8 cellular contexts compared by ENCODE assay signal in genomic region chr22:38868886-38869381, GRCh38. TPM values are rescaled to one million over a fixed set of nuclear protein-coding genes. Genes with fewer than 3 reads are reported as not detected.
DNase-seq lines count a peak whose midpoint lies in the region; ATAC-seq, FAIRE-seq and TF ChIP-seq lines count a peak whose summit lies in the region.

No MANE protein-coding gene starts in this region.

- H3K4me3 ChIP-seq in A549 (no peak overlapping the region), GM12875 (ENCODE audit: low read depth, low read length) (no peak overlapping the region), mesendoderm (ENCODE audit: low read length) (no peak overlapping the region)

- H3K18ac ChIP-seq in mesendoderm (ENCODE audit: low read length) = no peak overlapping the region

- TF ChIP-seq CTCF in A549 (IDR thresholded peaks at IDR 0.05) = peak; percentile 78
- TF ChIP-seq CTCF in GM12875 (IDR thresholded peaks at IDR 0.05; ENCODE audit: borderline replicate concordance, insufficient read depth, low read depth, low read length) = peak; percentile 90

- H3K4me3 Mint-ChIP-seq in activated CD8-positive, alpha-beta T cell treated with anti-CD3 and anti-CD28 coated beads, Interleukin-2, amount 10 ng/mL, durations not matched to agents 7 days and 5 days = no peak overlapping the region

- ATAC-seq in A549 (peak in 1 of 2 experiments; percentile 75; a peak in 3 of 6 replicates), HG02970 (IDR thresholded peaks at IDR 0.05; ENCODE audit: low FRiP score, unreplicated experiment) (no peak)
- peak; percentile 55 for ATAC-seq in activated CD8-positive, alpha-beta T cell treated with anti-CD3 and anti-CD28 coated beads, Interleukin-2, amount 10 ng/mL, durations not matched to agents 7 days and 5 days

- H3K36me3 Mint-ChIP-seq in activated CD8-positive, alpha-beta T cell treated with anti-CD3 and anti-CD28 coated beads, Interleukin-2, amount 10 ng/mL, durations not matched to agents 7 days and 5 days (ENCODE audit: low read depth) = peaks cover 26% of the 10 kb centered on the region

- H3K23ac ChIP-seq in mesendoderm (ENCODE audit: low read length) = no peak overlapping the region

- peaks cover 7% of the 10 kb centered on the region for H3K79me1 ChIP-seq in mesendoderm (ENCODE audit: low read length)

- peaks cover 23% of the 10 kb centered on the region for H3K4me1 ChIP-seq in A549
- H3K4me1 ChIP-seq in mesendoderm (ENCODE audit: control insufficient read depth, low read depth, low read length) = peaks cover 5% of the 10 kb centered on the region

- 20% methylated on average over 5 of the region's 8 CpGs for WGBS in A549 (ENCODE audit: missing lambda C conversion rate)
- WGBS in mesendoderm (ENCODE audit: extremely low coverage, insufficient coverage, low lambda C conversion rate) = no CpG with 5 or more reads among the region's 8 CpGs

- H3K56ac ChIP-seq in mesendoderm (ENCODE audit: low read length) = no peak overlapping the region

- peaks cover 2% of the 10 kb centered on the region for H3K36me3 ChIP-seq in mesendoderm (ENCODE audit: control insufficient read depth, insufficient read depth, low read length)

- H3K4me1 Mint-ChIP-seq in activated CD8-positive, alpha-beta T cell treated with anti-CD3 and anti-CD28 coated beads, Interleukin-2, amount 10 ng/mL, durations not matched to agents 7 days and 5 days (ENCODE audit: low read depth) = peaks cover 41% of the 10 kb centered on the region

- H2BK15ac ChIP-seq in mesendoderm (replicated peaks; ENCODE audit: low read depth) = no peak overlapping the region

- no peaks in the 10 kb centered on the region for H3K27me3 ChIP-seq in mesendoderm (ENCODE audit: insufficient read depth, low read length, poor library complexity)

- H4K5ac ChIP-seq in mesendoderm (ENCODE audit: low read length) = no peak overlapping the region

- no peak for FAIRE-seq in A549 (lab: Jason Lieb, UNC)

- H3K27me3 Mint-ChIP-seq in activated CD8-positive, alpha-beta T cell treated with anti-CD3 and anti-CD28 coated beads, Interleukin-2, amount 10 ng/mL, durations not matched to agents 7 days and 5 days (ENCODE audit: low read depth) = peaks cover 10% of the 10 kb centered on the region

- no peaks in the 10 kb centered on the region for H3K9me3 Mint-ChIP-seq in activated CD8-positive, alpha-beta T cell treated with anti-CD3 and anti-CD28 coated beads, Interleukin-2, amount 10 ng/mL, durations not matched to agents 7 days and 5 days (ENCODE audit: insufficient read depth)

- H3K4ac ChIP-seq in mesendoderm (ENCODE audit: low read depth, low read length) = no peak overlapping the region

- H3K9ac ChIP-seq in mesendoderm (ENCODE audit: low read length) = no peak overlapping the region

- no peak overlapping the region for H2AK5ac ChIP-seq in mesendoderm (ENCODE audit: low read length)

- H2BK120ac ChIP-seq in mesendoderm (ENCODE audit: low read depth, low read length) = no peak overlapping the region

- CTCF ChIA-PET in A549 (lab: Yijun Ruan, JAX) = interaction anchor here (0.6 to 9.2 kb wide), 42 partner anchors 10 to 452 kb away, joined by 3 to 112 read pairs (median 5); partner anchors contain the start of genes APOBEC3B and NPTXR
- CTCF ChIA-PET in activated CD8-positive, alpha-beta T cell treated with anti-CD3 and anti-CD28 coated beads, Interleukin-2, amount 10 ng/mL, durations not matched to agents 7 days and 5 days (lab: Charles Lee) = interaction anchor here (0.7 to 5.6 kb wide), 33 partner anchors 9 to 544 kb away, joined by 3 to 163 read pairs (median 8); partner anchors contain the start of genes APOBEC3A, APOBEC3B, APOBEC3C and APOBEC3D

- DNase-seq in A549 (ENCODE audit: low read depth in 1 of 2, low spot score in 1 of 2) (peak; percentile 65 to 68), NCI-H526 (lab: John Stamatoyannopoulos, UW) (peak; percentile 12 to 80), mesendoderm (peak; percentile 81)
- DNase-seq in activated CD8-positive, alpha-beta T cell treated with anti-CD3 and anti-CD28 coated beads, Interleukin-2, amount 10 ng/mL, durations not matched to agents 7 days and 5 days = peak; percentile 88
- DNase-seq in effector CD8-positive, alpha-beta T cell (lab: John Stamatoyannopoulos, UW) = peak; percentile 76
- DNase-seq in stimulated activated CD8-positive, alpha-beta memory T cell treated with anti-CD3 and anti-CD28 coated beads, Interleukin-2, amount 100 ng/mL, for 48 hours (ENCODE audit: low read depth in 2 of 2) = peak; percentile 81 to 83

- peaks cover 2% of the 10 kb centered on the region for H3K79me2 ChIP-seq in mesendoderm (ENCODE audit: control insufficient read depth, insufficient read depth, low read length)

- no peak overlapping the region for H4K8ac ChIP-seq in mesendoderm (ENCODE audit: low read depth, low read length)

- H3K4me2 ChIP-seq in A549 = no peak overlapping the region
- no peak overlapping the region for H3K4me2 ChIP-seq in mesendoderm (ENCODE audit: low read length)

- no peaks in the 10 kb centered on the region for H3K9me3 ChIP-seq in A549

- TF ChIP-seq POLR2A in A549 (IDR thresholded peaks at IDR 0.05; ENCODE audit: low read length) = no peak

- no peak overlapping the region for H2BK5ac ChIP-seq in mesendoderm (ENCODE audit: low read length)

- H3K27ac Mint-ChIP-seq in activated CD8-positive, alpha-beta T cell treated with anti-CD3 and anti-CD28 coated beads, Interleukin-2, amount 10 ng/mL, durations not matched to agents 7 days and 5 days = no peak overlapping the region

- POLR2A ChIA-PET in A549 (lab: Yijun Ruan, JAX) = interaction anchor here (1.0 to 1.1 kb wide), 3 partner anchors 25 to 134 kb away, joined by 3 read pairs; partner anchors contain the start of gene NPTXR
- POLR2A ChIA-PET in activated CD8-positive, alpha-beta T cell treated with anti-CD3 and anti-CD28 coated beads, Interleukin-2, amount 10 ng/mL, durations not matched to agents 7 days and 5 days (lab: Charles Lee) = interaction anchor here (1.8 kb wide), 1 partner anchor 9 kb away, joined by 6 read pairs; no protein-coding TSS in a partner anchor

- H3K27ac ChIP-seq in A549 (peak overlapping the region in 1 of 2 experiments; percentile 54; a peak in 3 of 6 replicates), mesendoderm (ENCODE audit: low read depth, low read length) (no peak overlapping the region)

- no peak for TF ChIP-seq EP300 in A549 (IDR thresholded peaks at IDR 0.05)

- TF ChIP-seq RAD21 in A549 (conservative IDR thresholded peaks at IDR 0.05 in 1 of 2, IDR thresholded peaks at IDR 0.05 in 1 of 2) = peak; percentile 45 to 58

TF ChIP-seq in A549, 52 proteins besides CTCF, POLR2A, EP300 and RAD21:
- TF ChIP-seq MAFK (IDR thresholded peaks at IDR 0.05; ENCODE audit: partially characterized antibody) (no peak), MAX (IDR thresholded peaks at IDR 0.05) (peak; percentile 84), HOXB13 (CRISPR knock-in tag; IDR thresholded peaks at IDR 0.05; ENCODE audit: low read depth) (no peak), ZC3H11A (IDR thresholded peaks at IDR 0.05) (no peak), PHF8 (IDR thresholded peaks at IDR 0.05; ENCODE audit: borderline replicate concordance, low read depth) (no peak), MAZ (IDR thresholded peaks at IDR 0.05; ENCODE audit: borderline replicate concordance, low read depth, low read length) (no peak), HEYL (CRISPR knock-in tag; IDR thresholded peaks at IDR 0.05) (no peak), MYC (IDR thresholded peaks at IDR 0.05; ENCODE audit: borderline replicate concordance, low read length) (peak; percentile 62; the same call in 1 of the 2 replicates), HES2 (IDR thresholded peaks at IDR 0.05) (no peak), EHF (CRISPR knock-in tag; IDR thresholded peaks at IDR 0.05) (no peak), FOSB (CRISPR knock-in tag; IDR thresholded peaks at IDR 0.05) (no peak), POLR2AphosphoS2 (conservative IDR thresholded peaks at IDR 0.05; ENCODE audit: low read length) (no peak), FOXS1 (CRISPR knock-in tag; IDR thresholded peaks at IDR 0.05) (no peak), SMC3 (IDR thresholded peaks at IDR 0.05) (peak; percentile 62)

RNA-seq across cellular contexts. Expression of gene CBX6, which starts 3.1 kb away (rescaled TPM):
- polyA plus RNA-seq in A549 (2011; rRNA removed) = 9.8 and 10.4 TPM in 2 replicates
- 7.6 and 10.4 TPM in 2 replicates for polyA plus RNA-seq in A549 (2012; cell fraction: cytosol; rRNA removed)
- 25.0 and 36.1 TPM in 2 replicates for polyA plus RNA-seq in A549 (2012; cell fraction: nucleus; rRNA removed)
- 22.1 to 24.0 TPM (median 22.4 TPM) in 3 replicates for polyA plus RNA-seq in A549 (2017; fragmentation: RNase III; extraction: RNeasy Plus Mini Kit Qiagen cat#74134 plus additional on column Dnase treatment)
- polyA minus RNA-seq in A549 (2011; rRNA and poly(A)+ RNA removed) = 35.3 and 40.2 TPM in 2 replicates
- total RNA-seq in activated CD8-positive, alpha-beta T cell treated with anti-CD3 and anti-CD28 coated beads, Interleukin-2, amount 10 ng/mL, durations not matched to agents 7 days and 5 days = 10 to 100 TPM; 61.4 to 61.8 TPM
- 7.9 TPM for polyA plus RNA-seq in mesendoderm (2013, experiment 1 of 2)
- 8.4 TPM for polyA plus RNA-seq in mesendoderm (2013, experiment 2 of 2)

RNA-seq across cellular contexts. Expression of gene NPTXR, which starts 25.1 kb away (rescaled TPM):
- polyA plus RNA-seq in A549 (2011; rRNA removed) (3.3 and 6.6 TPM in 2 replicates), A549 (2017; fragmentation: RNase III; extraction: RNeasy Plus Mini Kit Qiagen cat#74134 plus additional on column Dnase treatment) (9.7 to 15.3 TPM (median 14.8 TPM) in 3 replicates)
- polyA plus RNA-seq in A549 (2012; cell fraction: cytosol; rRNA removed) = 2.3 and 3.6 TPM in 2 replicates
- 5.8 and 6.7 TPM in 2 replicates for polyA plus RNA-seq in A549 (2012; cell fraction: nucleus; rRNA removed)
- 7.7 TPM in 2 replicates for polyA minus RNA-seq in A549 (2011; rRNA and poly(A)+ RNA removed)
- under 1 TPM; 0.68 to 0.76 TPM for total RNA-seq in activated CD8-positive, alpha-beta T cell treated with anti-CD3 and anti-CD28 coated beads, Interleukin-2, amount 10 ng/mL, durations not matched to agents 7 days and 5 days
- polyA plus RNA-seq in mesendoderm (2013, experiment 1 of 2) = 0.59 TPM
- 0.64 TPM for polyA plus RNA-seq in mesendoderm (2013, experiment 2 of 2)
